Comparison of ENCODE assay signal across 8 cellular contexts in genomic region chr5:99177796-99178195, GRCh38.
"Had no signal": no experiment of that assay in that cellular context is flagged by ENCODE, and none has a peak within 500 bp of the region (broad histone marks: within the 10 kb centered on the region; RNA-seq: fewer than 3 reads in every experiment).

No MANE protein-coding gene starts in this region.

- ATAC-seq: GM12878 had no signal

- DNase-seq: GDM1, GF-D8 had no signal

- FAIRE-seq: G401.6, GM12878, GM12891, GM12892, GM18507, GM19239 had no signal

- H3K4me3 ChIP-seq: GM12878 had no signal
